ENCODE assay signal across 18 cellular contexts in the genomic region with DNA sequence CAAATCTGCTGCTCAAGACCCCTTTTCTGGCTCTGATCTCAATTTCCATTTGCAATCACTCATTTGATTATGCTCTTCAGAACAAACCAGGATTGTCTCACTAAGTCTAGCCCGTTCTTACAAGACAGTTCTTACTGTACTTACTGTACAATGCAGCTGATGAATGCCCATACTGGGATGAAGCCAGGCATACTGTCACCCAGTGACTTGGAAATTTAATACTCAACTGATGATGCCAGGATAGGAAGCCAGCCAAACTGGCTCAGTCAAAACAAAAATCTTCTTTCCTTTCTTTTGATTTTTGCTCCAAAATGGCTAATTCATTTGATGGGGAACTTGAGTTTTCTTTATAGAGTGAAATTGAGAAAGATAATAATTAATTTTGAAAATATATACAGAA.
DNase-seq lines count a peak whose midpoint lies in the region; ATAC-seq, FAIRE-seq and TF ChIP-seq lines count a peak whose summit lies in the region.
"Had no signal": no experiment of that assay in that cellular context is flagged by ENCODE, and none has a peak within 500 bp of the region (broad histone marks: within the 10 kb centered on the region; RNA-seq: fewer than 3 reads in every experiment).

No MANE protein-coding gene starts in this region.

- H3K9me3 ChIP-seq in mammary epithelial cell (replicated peaks; ENCODE audit: insufficient read depth, low read length) = no peaks in the 10 kb centered on the region
- H3K9me3 ChIP-seq in H1 (ENCODE audit: insufficient read depth in 2 of 2, low read depth in 1 of 2, low read length in 1 of 2) = peaks cover 0 to 2% of the 10 kb centered on the region in 2 experiments; a peak in 1 of 4 replicates
- H3K9me3 ChIP-seq in A673 (ENCODE audit: low read depth, low read length, poor library complexity, severe bottlenecking) = no peaks in the 10 kb centered on the region

- no peak overlapping the region for H2BK15ac ChIP-seq in H1 (ENCODE audit: low read length)

- H3K79me2 ChIP-seq in mammary epithelial cell (ENCODE audit: insufficient read depth, low read length) (no peaks in the 10 kb centered on the region), H1 (ENCODE audit: control insufficient read depth in 1 of 2, insufficient read depth in 2 of 2, low read length in 2 of 2) (no peaks in the 10 kb centered on the region)

- H3K27ac ChIP-seq in mammary epithelial cell (ENCODE audit: insufficient read depth, low read depth, low read length) (no peak overlapping the region), H1 (ENCODE audit: low read depth, low read length) (no peak overlapping the region), A673 (ENCODE audit: low read depth, low read length, poor library complexity, severe bottlenecking) (no peak overlapping the region)
- H3K27ac ChIP-seq: PC-9 had no signal

- 21% methylated on average over 1 of the region's 1 CpG for WGBS in mammary epithelial cell (ENCODE audit: low coverage, missing lambda C conversion rate)
- WGBS in H1 (ENCODE audit: extremely low coverage in 1 of 2, insufficient coverage in 1 of 2, insufficient read length in 1 of 2, insufficient replicate concordance in 2 of 2, low coverage in 1 of 2, low lambda C conversion rate in 2 of 2, missing lambda C conversion rate in 1 of 2), 2 experiments = 85% methylated on average over 1 of the region's 1 CpG; no CpG with 5 or more reads in 1 of the 2 experiments

- H3K23ac ChIP-seq in H1 (ENCODE audit: insufficient read length) = no peak overlapping the region

- no peak for TF ChIP-seq POLR2A in H1 (IDR thresholded peaks at IDR 0.05; ENCODE audit: control extremely low read depth in 1 of 2, low read depth in 2 of 2, low read length in 2 of 2)

- peak overlapping the region; percentile 65; the same call in 1 of the 2 replicates for H2BK12ac ChIP-seq in H1 (ENCODE audit: low read depth, low read length)

- H3K27me3 Mint-ChIP-seq in MCF 10A (ENCODE audit: insufficient read depth, unreplicated experiment) = no peaks in the 10 kb centered on the region

- H3K27me3 ChIP-seq in mammary epithelial cell (ENCODE audit: insufficient read depth, low read length) (no peaks in the 10 kb centered on the region), H1 (replicated peaks in 1 of 4; ENCODE audit: control insufficient read depth in 3 of 4, extremely low read depth in 1 of 4, insufficient read depth in 3 of 4, low read length in 3 of 4) (peaks cover 0 to 1% (median 0%) of the 10 kb centered on the region in 4 experiments; a peak in 1 of 7 replicates), A673 (replicated peaks; ENCODE audit: insufficient read depth, low read depth, low read length, poor library complexity) (no peaks in the 10 kb centered on the region)

- no peak for ATAC-seq in HG02798 (IDR thresholded peaks at IDR 0.05; ENCODE audit: poor library complexity, unreplicated experiment)
- ATAC-seq: K562 had no signal

- no peaks in the 10 kb centered on the region; the same call in 1 of the 2 replicates for H3K23me2 ChIP-seq in H1 (ENCODE audit: low read depth, low read length)

- no peak for TF ChIP-seq EP300 in H1 (IDR thresholded peaks at IDR 0.05; ENCODE audit: borderline replicate concordance in 1 of 2, low read depth in 2 of 2, low read length in 2 of 2)

- H4K8ac ChIP-seq in H1 (ENCODE audit: extremely low read depth, insufficient read depth, low read length) = no peak overlapping the region

- H2AK5ac ChIP-seq in H1 (ENCODE audit: low read depth, low read length) = no peak overlapping the region

- H3K4ac ChIP-seq in H1 (replicated peaks; ENCODE audit: insufficient read length, low read depth, low read length) = no peak overlapping the region

- H3K4me3 Mint-ChIP-seq in MCF 10A (ENCODE audit: unreplicated experiment) = no peak overlapping the region
- H3K4me3 Mint-ChIP-seq: H9 had no signal

- POLR2A ChIA-PET in MCF 10A (lab: Yijun Ruan, JAX) (interaction anchor here (0.9 kb wide), 2 partner anchors 21 to 265 kb away, joined by 3 to 4 read pairs; no protein-coding TSS in a partner anchor), H1 (lab: Charles Lee; ENCODE audit: partially characterized antibody) (interaction anchor here (0.8 kb wide), 1 partner anchor 265 kb away, joined by 4 read pairs; the partner anchor contains the start of gene THBS1), A673 (lab: Charles Lee; ENCODE audit: low non-redundant PET) (no interaction called here)

- H2BK20ac ChIP-seq in H1 (ENCODE audit: low read length) = no peak overlapping the region

- no peak overlapping the region for H2BK5ac ChIP-seq in H1 (ENCODE audit: low read depth, low read length)

- H4K20me1 ChIP-seq in mammary epithelial cell (ENCODE audit: insufficient read depth, low read length) (no peaks in the 10 kb centered on the region), H1 (replicated peaks in 1 of 2; ENCODE audit: control insufficient read depth in 1 of 2, insufficient read depth in 2 of 2, low read length in 2 of 2) (no peaks in the 10 kb centered on the region)

- no peak overlapping the region for H2BK120ac ChIP-seq in H1 (replicated peaks; ENCODE audit: low read depth, low read length)

- intact Hi-C loops in mammary epithelial cell (cut with micrococcal nuclease) (no loop called here), MCF 10A (cut with micrococcal nuclease) (no loop called here), A673 (cut with micrococcal nuclease; ENCODE audit: unreplicated experiment) (no loop called here)

- TF ChIP-seq CTCF in mammary epithelial cell (conservative IDR thresholded peaks at IDR 0.05 in 1 of 2, IDR thresholded peaks at IDR 0.05 in 1 of 2; ENCODE audit: extremely low read depth in 1 of 2, insufficient read depth in 1 of 2, low read depth in 1 of 2, low read length in 2 of 2) = no peak
- no peak for TF ChIP-seq CTCF in MCF 10A (IDR thresholded peaks at IDR 0.05; ENCODE audit: unreplicated experiment)
- TF ChIP-seq CTCF in H1 (IDR thresholded peaks at IDR 0.05; ENCODE audit: control extremely low read depth in 1 of 3, insufficient read depth in 1 of 3, low read depth in 1 of 3, low read length in 3 of 3) = no peak
- TF ChIP-seq CTCF in A673 (conservative IDR thresholded peaks at IDR 0.05; ENCODE audit: low read depth, low read length) = no peak

- no peak overlapping the region for H4K5ac ChIP-seq in H1 (ENCODE audit: insufficient read length, low read depth, low read length)

- BruUV-seq in mammary epithelial cell (replicated peaks; lab: Mats Ljungman, UMichigan) (no TSS peak), MCF 10A (replicated peaks; lab: Mats Ljungman, UMichigan) (no TSS peak), A673 (replicated peaks; lab: Mats Ljungman, UMichigan) (no TSS peak)

- H2AFZ ChIP-seq in mammary epithelial cell (ENCODE audit: low read depth, low read length) (peak overlapping the region; percentile 25), H1 (ENCODE audit: low read length) (no peak overlapping the region)
- H2AFZ ChIP-seq: PC-9 had no signal

- H3K36me3 Mint-ChIP-seq in MCF 10A (ENCODE audit: insufficient read depth, unreplicated experiment) = no peaks in the 10 kb centered on the region

- no peaks in the 10 kb centered on the region for H3K9me3 Mint-ChIP-seq in MCF 10A (ENCODE audit: unreplicated experiment)

- H3K4me2 ChIP-seq in mammary epithelial cell (ENCODE audit: insufficient read depth, low read depth, low read length) = no peak overlapping the region
- no peak overlapping the region for H3K4me2 ChIP-seq in H1 (ENCODE audit: insufficient read depth in 1 of 2, low read depth in 2 of 2, low read length in 2 of 2)
- H3K4me2 ChIP-seq: PC-9 had no signal

- TF ChIP-seq RAD21 in H1 (IDR thresholded peaks at IDR 0.05 in 1 of 2, conservative IDR thresholded peaks at IDR 0.05 in 1 of 2; ENCODE audit: low read depth in 2 of 2, low read length in 2 of 2) = no peak

- no peak overlapping the region for H3K18ac ChIP-seq in H1 (ENCODE audit: extremely low read depth, low read length)

- H3K79me1 ChIP-seq in H1 (ENCODE audit: low read depth, low read length) = no peaks in the 10 kb centered on the region

- H3K27ac Mint-ChIP-seq in MCF 10A (ENCODE audit: low read depth, unreplicated experiment) = no peak overlapping the region

- no peak overlapping the region for H3K56ac ChIP-seq in H1 (replicated peaks; ENCODE audit: insufficient read length, low read depth, low read length)

- H3K4me1 Mint-ChIP-seq in MCF 10A (ENCODE audit: insufficient read depth, unreplicated experiment) = no peaks in the 10 kb centered on the region

- no peak overlapping the region for H4K91ac ChIP-seq in H1 (replicated peaks; ENCODE audit: insufficient read length, low read length)

- CTCF ChIA-PET in mammary epithelial cell (lab: Charles Lee; ENCODE audit: low non-redundant PET) (no interaction called here), MCF 10A (lab: Yijun Ruan, JAX) (interaction anchor here (0.7 to 1.0 kb wide), 3 partner anchors 16 to 194 kb away, joined by 3 to 4 read pairs (median 3); no protein-coding TSS in a partner anchor), H1 (lab: Charles Lee; ENCODE audit: partially characterized antibody) (interaction anchor here (0.7 to 2.5 kb wide), 8 partner anchors 10 to 268 kb away, joined by 3 to 10 read pairs (median 3); partner anchors contain the start of gene THBS1), A673 (lab: Charles Lee) (no interaction called here)

- in situ Hi-C loops in mammary epithelial cell (cut with MboI; ENCODE audit: low sequenced_read_pairs in 2 of 2) = no loop called here

- H3K4me1 ChIP-seq in mammary epithelial cell (ENCODE audit: insufficient read depth, low read length) (peaks cover 6% of the 10 kb centered on the region), H1 (replicated peaks in 1 of 4; ENCODE audit: control insufficient read depth in 3 of 4, insufficient read depth in 4 of 4, low read length in 3 of 4) (no peaks in the 10 kb centered on the region), A673 (ENCODE audit: insufficient read depth, low read length, poor library complexity, severe bottlenecking) (no peaks in the 10 kb centered on the region)

- no peaks in the 10 kb centered on the region for H3K36me3 ChIP-seq in mammary epithelial cell (ENCODE audit: insufficient read depth, low read length)
- no peaks in the 10 kb centered on the region for H3K36me3 ChIP-seq in H1 (ENCODE audit: control insufficient read depth in 2 of 4, insufficient read depth in 4 of 4, low read length in 3 of 4)
- no peaks in the 10 kb centered on the region for H3K36me3 ChIP-seq in A673 (ENCODE audit: insufficient read depth, low read length, poor library complexity, severe bottlenecking)

- dilution Hi-C loops in mammary epithelial cell (cut with HindIII; ENCODE audit: low sequenced_read_pairs) = no loop called here

- H3K14ac ChIP-seq in H1 (ENCODE audit: insufficient read length) = no peak overlapping the region

- H3K4me3 ChIP-seq in mammary epithelial cell (replicated peaks in 1 of 3; ENCODE audit: insufficient read depth in 1 of 3, low read depth in 2 of 3, low read length in 3 of 3) (no peak overlapping the region), H1 (ENCODE audit: extremely low read depth in 1 of 4, insufficient read depth in 2 of 4, low read depth in 3 of 4, low read length in 4 of 4) (no peak overlapping the region), A673 (ENCODE audit: low read depth, low read length, poor library complexity, severe bottlenecking) (no peak overlapping the region)
- H3K4me3 ChIP-seq: K562, PC-9 had no signal

- DNase-seq in mammary epithelial cell (no peak), MCF 10A (ENCODE audit: unreplicated experiment) (no peak), NCI-H2171 treated with DMSO at 0.1 percent for 48 hours (lab: John Stamatoyannopoulos, UW) (peak; percentile 41), H1 (ENCODE audit: low read depth in 1 of 2, low spot score in 2 of 2) (no peak), A673 (ENCODE audit: low spot score) (no peak), NCI-H1105 treated with DMSO at 0.1 percent for 48 hours (lab: John Stamatoyannopoulos, UW) (no peak)
- DNase-seq: C1 segment of cervical spinal cord, DMS153, EL, H9, NCI-H1092, NCI-H2081 treated with DMSO at 0.1 percent for 48 hours, NCI-H345, NCI-H69, PC-9 had no signal

- FAIRE-seq in H1 (lab: Jason Lieb, UNC) = no peak
- FAIRE-seq: A204.1, K562 had no signal

- H3K9ac ChIP-seq in mammary epithelial cell (ENCODE audit: insufficient read depth, low read length) = no peak overlapping the region
- no peak overlapping the region for H3K9ac ChIP-seq in H1 (replicated peaks in 1 of 4; ENCODE audit: extremely low read depth in 1 of 4, low read depth in 3 of 4, low read length in 3 of 4)

Comparison
In these comparisons a context has a peak if more than half of its experiments do, and no peak if none do; other contexts are left out.
1. CTCF ChIA-PET loops: an anchor here in MCF 10A (0.7 to 1.0 kb wide) and H1 (0.7 to 2.5 kb wide); none called in mammary epithelial cell and A673.